ENCODE assay signal across 24 cellular contexts in genomic region chr14:95117937-95118726, GRCh38. TPM values are rescaled to one million over a fixed set of nuclear protein-coding genes. Genes with fewer than 3 reads are reported as not detected.
A peak's percentile ranks its signal among the peaks of the same experiment; 100 is the strongest.
DNase-seq lines count a peak whose midpoint lies in the region; ATAC-seq, FAIRE-seq and TF ChIP-seq lines count a peak whose summit lies in the region.
"Had no signal": no experiment of that assay in that cellular context is flagged by ENCODE, and none has a peak within 500 bp of the region (broad histone marks: within the 10 kb centered on the region; RNA-seq: fewer than 3 reads in every experiment).

No MANE protein-coding gene starts in this region.

- TF ChIP-seq CTCF in GM12878 (IDR thresholded peaks at IDR 0.05 in 2 of 3, conservative IDR thresholded peaks at IDR 0.05 in 1 of 3; ENCODE audit: control insufficient read depth in 2 of 3, extremely low read depth in 1 of 3, insufficient read depth in 1 of 3, low read depth in 3 of 3, low read length in 3 of 3), result no peak

- H3K4me1 ChIP-seq in GM12878 (ENCODE audit: control insufficient read depth, insufficient read depth, low read length), result no peaks in the 10 kb centered on the region
- peaks cover 13% of the 10 kb centered on the region for H3K4me1 ChIP-seq in skeletal muscle satellite cell (ENCODE audit: control insufficient read depth, insufficient read depth, low read length)
- H3K4me1 ChIP-seq: lower lobe of right lung had no signal

- no peak for TF ChIP-seq RAD21 in GM12878 (IDR thresholded peaks at IDR 0.05; ENCODE audit: insufficient read depth, low read depth, low read length)

- no TSS peak for BruUV-seq in GM12878 (replicated peaks; lab: Mats Ljungman, UMichigan)

- in situ Hi-C loops in GM12878 (cut with MboI), result no loop called here

- no peak for TF ChIP-seq EP300 in GM12878 (IDR thresholded peaks at IDR 0.05; ENCODE audit: borderline replicate concordance in 1 of 2, control insufficient read depth in 1 of 2, low read depth in 2 of 2, low read length in 2 of 2)

- H3K36me3 ChIP-seq in GM12878 (ENCODE audit: control insufficient read depth in 2 of 2, insufficient read depth in 2 of 2, low read length in 1 of 2), result peaks cover 6 to 22% of the 10 kb centered on the region in 2 experiments
- H3K36me3 ChIP-seq in skeletal muscle satellite cell (ENCODE audit: insufficient read depth, low read length), result peaks cover 25% of the 10 kb centered on the region

- no peaks in the 10 kb centered on the region; the same call in 1 of the 2 replicates for H3K79me2 ChIP-seq in GM12878 (ENCODE audit: control insufficient read depth, insufficient read depth, low read length)

- no peak overlapping the region for H2AFZ ChIP-seq in GM12878 (ENCODE audit: control insufficient read depth, low read depth, low read length)

- ATAC-seq in GM12878, result no peak
- no peak for ATAC-seq in GM19035 (IDR thresholded peaks at IDR 0.05; ENCODE audit: unreplicated experiment)
- ATAC-seq: lower lobe of right lung; stimulated activated naive CD8-positive, alpha-beta T cell treated with anti-CD3 and anti-CD28 coated beads, Interleukin-15, Interleukin-2, amounts not matched to agents 100 U/mL and 50 U/mL, for 24 hours had no signal

- CTCF ChIA-PET in GM12878 (lab: Yijun Ruan, JAX), result interaction anchor here (0.7 to 2.2 kb wide), 8 partner anchors 14 to 609 kb away, joined by 3 to 8 read pairs (median 4); no protein-coding TSS in a partner anchor

- H3K4me3 ChIP-seq in GM12878, result no peak overlapping the region
- no peak overlapping the region for H3K4me3 ChIP-seq in skeletal muscle satellite cell (ENCODE audit: low read length)
- H3K4me3 ChIP-seq: lower lobe of right lung, sigmoid colon had no signal

- H3K9me3 ChIP-seq in GM12878 (replicated peaks; ENCODE audit: control insufficient read depth, insufficient read depth, low read length), result no peaks in the 10 kb centered on the region
- H3K9me3 ChIP-seq in skeletal muscle satellite cell (replicated peaks; ENCODE audit: low read length), result no peaks in the 10 kb centered on the region
- H3K9me3 ChIP-seq: lower lobe of right lung, sigmoid colon had no signal

- intact Hi-C loops in GM12878 (cut with micrococcal nuclease; ENCODE audit: unreplicated experiment), result no loop called here

- POLR2A ChIA-PET in GM12878 (lab: Charles Lee), result interaction anchor here (0.7 to 1.4 kb wide), 5 partner anchors 11 to 705 kb away, joined by 3 to 4 read pairs (median 3); no protein-coding TSS in a partner anchor

- RAD21 ChIA-PET in GM12878 (lab: Charles Lee; ENCODE audit: unreplicated experiment), result interaction anchor here (0.5 to 3.1 kb wide), 5 partner anchors 11 to 243 kb away, joined by 3 to 15 read pairs (median 4); no protein-coding TSS in a partner anchor

- DNase-seq in LHCN-M2 (ENCODE audit: low read depth) (peak; percentile 22), GM12878 (ENCODE audit: low read depth, low spot score) (no peak), left kidney (ENCODE audit: low read depth, low spot score) (peak; percentile 69), cerebellum (ENCODE audit: low spot score) (no peak), GM19238 (ENCODE audit: insufficient read length, low spot score) (no peak)
- no peak for DNase-seq in activated T-cell treated with anti-CD3 and anti-CD28 coated beads, Interleukin-2, amount 50 U/mL, for 1 hour
- DNase-seq: activated CD4-positive, alpha-beta T cell treated with anti-CD3 and anti-CD28 coated beads for 4 hours; activated naive CD4-positive, alpha-beta T cell; activated T-cell treated with anti-CD3 and anti-CD28 coated beads, Interleukin-2, amount 50 U/mL, for 48 hours; anterior cingulate cortex; DND-41; HCEC 1CT; hypothalamus; KG1; lower lobe of right lung; NCI-H1436 treated with DMSO at 0.1 percent for 48 hours; NCI-H2107; NCI-H510A treated with DMSO at 0.1 percent for 48 hours; sigmoid colon; stimulated activated CD4-positive, alpha-beta T cell treated with anti-CD3 and anti-CD28 coated beads, Interleukin-15, amount 100 ng/mL, for 24 hours; stimulated activated naive CD8-positive, alpha-beta T cell treated with anti-CD3 and anti-CD28 coated beads, Interleukin-15, Interleukin-2, amounts not matched to agents 100 U/mL and 50 U/mL, for 24 hours had no signal

- SMC1A ChIA-PET in GM12878 (lab: Charles Lee; ENCODE audit: uncharacterized antibody, unreplicated experiment), result interaction anchor here (0.9 to 2.0 kb wide), 10 partner anchors 10 to 233 kb away, joined by 3 to 9 read pairs (median 4); no protein-coding TSS in a partner anchor

- WGBS in GM12878 (ENCODE audit: insufficient coverage, insufficient replicate concordance, low lambda C conversion rate, missing lambda C conversion rate), result 97% methylated on average over 14 of the region's 14 CpGs

- H3K4me2 ChIP-seq in GM12878 (ENCODE audit: control insufficient read depth, insufficient read depth), result no peak overlapping the region
- peak overlapping the region; percentile 30 for H3K4me2 ChIP-seq in skeletal muscle satellite cell (ENCODE audit: low read length)

- H4K20me1 ChIP-seq in GM12878 (ENCODE audit: control insufficient read depth, insufficient read depth), result no peaks in the 10 kb centered on the region

- no peak for TF ChIP-seq POLR2A in GM12878 (IDR thresholded peaks at IDR 0.05; ENCODE audit: low read depth, low read length)

- no peaks in the 10 kb centered on the region for H3K27me3 ChIP-seq in GM12878 (replicated peaks in 1 of 2; ENCODE audit: control insufficient read depth in 2 of 2, insufficient read depth in 2 of 2, low read length in 1 of 2)
- H3K27me3 ChIP-seq in skeletal muscle satellite cell (ENCODE audit: control insufficient read depth, insufficient read depth, low read length), result no peaks in the 10 kb centered on the region
- H3K27me3 ChIP-seq: sigmoid colon had no signal

- no peak for FAIRE-seq in GM12878 (lab: Jason Lieb, UNC)

- H3K9ac ChIP-seq in GM12878 (ENCODE audit: control insufficient read depth, insufficient read depth, low read length) (no peak overlapping the region), skeletal muscle satellite cell (ENCODE audit: low read depth, low read length) (no peak overlapping the region)

- H3K27ac ChIP-seq in GM12878 (ENCODE audit: control insufficient read depth, insufficient read depth), result no peak overlapping the region
- H3K27ac ChIP-seq: C4-2B, lower lobe of right lung, sigmoid colon had no signal

TF ChIP-seq in GM12878, 131 proteins besides CTCF, POLR2A, EP300 and RAD21:
- TF ChIP-seq RB1 (IDR thresholded peaks at IDR 0.05; ENCODE audit: borderline replicate concordance), result no peak
- 0 out of 2 replicates have a peak, but pooled peaks have one; percentile 31 for TF ChIP-seq SMAD5 (IDR thresholded peaks at IDR 0.05; ENCODE audit: low read depth)

RNA-seq across cellular contexts. Expression of gene DICER1, which starts 39.2 kb away (rescaled TPM):
- total RNA-seq in LHCN-M2 (2014; rRNA removed) (21.5 and 38.8 TPM in 2 replicates), GM12878 (2014; rRNA removed) (69.4 and 86.8 TPM in 2 replicates), GM12878 (2014; rRNA removed; fragmentation: Illumina TruSeq; extraction: Trizol) (42.8 and 46.1 TPM in 2 replicates), GM12878 (2021) (47.9 and 51.9 TPM in 2 replicates), cerebellum (112 TPM)
- 7.1 TPM for polyA plus RNA-seq in LHCN-M2 (2012)
- total RNA-seq in GM12878 (2013; cell fraction: nucleolus; rRNA removed), result 246 and 321 TPM in 2 replicates
- 19.6 TPM for polyA plus RNA-seq in GM12878 (2011; ENCODE audit: low read depth)
- polyA plus RNA-seq in GM12878 (2011; rRNA removed) (70.8 and 85.7 TPM in 2 replicates), GM12878 (2014; fragmentation: Illumina TruSeq; extraction: Trizol) (43.1 and 43.6 TPM in 2 replicates), GM12878 (2014; fragmentation: Nextera tagmentation; extraction: Ambion mirVana) (1 to 10 TPM; 6.8 to 9.8 TPM), GM12878 (2014; rRNA removed) (22.2 and 28.7 TPM in 2 replicates), GM12878 (2016; fragmentation: Nextera tagmentation; extraction: Ambion mirVana) (10 to 100 TPM; 29.2 to 31.4 TPM)
- 26.8 and 32.2 TPM in 2 replicates for polyA plus RNA-seq in GM12878 (2011; cell fraction: cytosol; rRNA removed)
- 67.8 and 75.4 TPM in 2 replicates for polyA plus RNA-seq in GM12878 (2011; cell fraction: nucleus; rRNA removed)
- polyA plus RNA-seq in GM12878 (2012), result 18.2 and 18.4 TPM in 2 replicates
- polyA minus RNA-seq in GM12878 (2011; rRNA and poly(A)+ RNA removed), result 83.1 and 96.8 TPM in 2 replicates
- polyA minus RNA-seq in GM12878 (2011; cell fraction: cytosol; rRNA and poly(A)+ RNA removed), result 27.8 and 30.6 TPM in 2 replicates
- 89.8 and 92.1 TPM in 2 replicates for polyA minus RNA-seq in GM12878 (2011; cell fraction: nucleus; rRNA and poly(A)+ RNA removed)
- 29.2 and 30.6 TPM in 2 replicates for total RNA-seq in skeletal muscle satellite cell (2012; rRNA removed)

Comparison
In these comparisons a context has a peak if more than half of its experiments do, and no peak if none do; other contexts are left out.
1. DNase-seq: peak in LHCN-M2 (single experiment) and left kidney (single experiment); none in GM12878 (single experiment), cerebellum (single experiment), GM19238 (single experiment) and activated T-cell treated with anti-CD3 and anti-CD28 coated beads, Interleukin-2, amount 50 U/mL, for 1 hour (single experiment).